In the genomic region with DNA sequence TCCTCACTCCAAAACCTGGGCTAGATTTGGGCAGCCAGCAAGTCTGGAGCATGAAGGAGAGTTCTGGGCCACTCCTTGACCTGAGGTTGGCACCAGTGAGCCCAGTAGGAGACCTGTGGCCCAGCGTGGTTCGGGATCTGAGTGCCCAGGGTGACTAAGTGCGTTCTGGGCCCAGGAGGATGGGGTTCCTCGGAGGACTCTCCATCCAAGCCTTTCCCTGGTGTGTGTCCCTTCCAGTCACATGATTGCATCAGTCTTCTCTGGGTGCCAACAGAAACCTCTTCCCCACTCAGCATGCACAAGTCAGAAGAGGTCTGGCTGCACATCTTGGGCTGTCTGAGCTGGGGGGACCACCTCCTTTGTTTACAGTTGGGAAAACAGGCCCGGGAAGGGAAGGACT, we compare ENCODE assay signal across 26 cellular contexts. TPM values are rescaled to one million over a fixed set of nuclear protein-coding genes. Genes with fewer than 3 reads are reported as not detected.
DNase-seq lines count a peak whose midpoint lies in the region; ATAC-seq, FAIRE-seq and TF ChIP-seq lines count a peak whose summit lies in the region.
"Had no signal": no experiment of that assay in that cellular context is flagged by ENCODE, and none has a peak within 500 bp of the region (broad histone marks: within the 10 kb centered on the region; RNA-seq: fewer than 3 reads in every experiment).

No MANE protein-coding gene starts in this region.

- no TSS peak for BruUV-seq in K562 (replicated peaks; lab: Mats Ljungman, UMichigan)

- H3K4me3 ChIP-seq in CD4-positive, CD25-positive, alpha-beta regulatory T cell (ENCODE audit: low read depth, low read length) = no peak overlapping the region
- H3K4me3 ChIP-seq in GM23248 (no peak overlapping the region), K562 (no peak overlapping the region)
- H3K4me3 ChIP-seq: esophagus squamous epithelium, skin epidermis had no signal

- H3K27ac ChIP-seq in CD4-positive, CD25-positive, alpha-beta regulatory T cell (ENCODE audit: insufficient read depth, low read length, poor library complexity, severe bottlenecking) = no peak overlapping the region
- H3K27ac ChIP-seq in GM23248 = peak overlapping the region; percentile 100
- H3K27ac ChIP-seq in K562 (ENCODE audit: extremely low read depth, low read depth, low read length) = no peak overlapping the region
- H3K27ac ChIP-seq: esophagus squamous epithelium, VCaP had no signal

- H3K79me2 ChIP-seq in GM23248 (ENCODE audit: insufficient read depth) (no peaks in the 10 kb centered on the region), K562 (ENCODE audit: control insufficient read depth, insufficient read depth, low read length) (no peaks in the 10 kb centered on the region)

- H3K4me1 ChIP-seq in CD4-positive, CD25-positive, alpha-beta regulatory T cell (ENCODE audit: control insufficient read depth, insufficient read depth, low read length, poor library complexity, severe bottlenecking) = peaks cover 42% of the 10 kb centered on the region
- H3K4me1 ChIP-seq in GM23248 (ENCODE audit: insufficient read depth) = peaks cover 55% of the 10 kb centered on the region
- H3K4me1 ChIP-seq in K562 (replicated peaks in 1 of 2; ENCODE audit: control insufficient read depth in 2 of 2, insufficient read depth in 2 of 2, low read length in 2 of 2) = peaks cover 8 to 11% of the 10 kb centered on the region in 2 experiments

- peaks cover 28% of the 10 kb centered on the region for H3K36me3 Mint-ChIP-seq in CD4-positive, CD25-positive, alpha-beta regulatory T cell
- peaks cover 8% of the 10 kb centered on the region for H3K36me3 Mint-ChIP-seq in natural killer cell

- POLR2A ChIA-PET in K562 (lab: Yijun Ruan, JAX) = interaction anchor here (0.6 to 4.2 kb wide), 4 partner anchors 9 to 524 kb away, joined by 3 to 24 read pairs (median 4); a partner anchor contains a TSS

- no peak overlapping the region for H3K4me3 Mint-ChIP-seq in CD4-positive, CD25-positive, alpha-beta regulatory T cell
- no peak overlapping the region for H3K4me3 Mint-ChIP-seq in natural killer cell
- H3K4me3 Mint-ChIP-seq: nephron had no signal

- peaks cover 53% of the 10 kb centered on the region for H3F3A ChIP-seq in GM23248 (ENCODE audit: insufficient read depth)

- H3K36me3 ChIP-seq in CD4-positive, CD25-positive, alpha-beta regulatory T cell (ENCODE audit: control insufficient read depth, insufficient read depth, low read length) = peaks cover 41% of the 10 kb centered on the region
- H3K36me3 ChIP-seq in GM23248 (ENCODE audit: low read depth) = peaks cover 29% of the 10 kb centered on the region; the same call in 1 of the 2 replicates
- peaks cover 66% of the 10 kb centered on the region; the same call in 2 of the 3 replicates for H3K36me3 ChIP-seq in K562 (ENCODE audit: control insufficient read depth, insufficient read depth, low read length)

- H3K27ac Mint-ChIP-seq in CD4-positive, CD25-positive, alpha-beta regulatory T cell = peak overlapping the region; percentile 69 to 90 (median 83)
- H3K27ac Mint-ChIP-seq in natural killer cell = peak overlapping the region; percentile 69 to 95
- H3K27ac Mint-ChIP-seq: nephron had no signal

- 8 to 17% methylated on average over 5 of the region's 5 CpGs for WGBS in GM23248 (ENCODE audit: low coverage in 1 of 2, low lambda C conversion rate in 2 of 2, missing lambda C conversion rate in 2 of 2), 2 experiments
- 78% methylated on average over 5 of the region's 5 CpGs for WGBS in K562 (ENCODE audit: insufficient coverage, low coverage, missing lambda C conversion rate)

- intact Hi-C loops in K562 (cut with micrococcal nuclease) (no loop called here), natural killer cell (cut with micrococcal nuclease) (loop anchor here (5.0 to 10.0 kb wide), 2 partner anchors 1127 to 1655 kb away; a partner anchor contains a TSS)

- FAIRE-seq in K562 (lab: Jason Lieb, UNC) = no peak
- FAIRE-seq: astrocyte, D721Med, GM18507 had no signal

- peak overlapping the region; percentile 0 for H3K4me2 ChIP-seq in GM23248 (ENCODE audit: unreplicated experiment)
- H3K4me2 ChIP-seq in K562 (ENCODE audit: insufficient read depth, low read length) = no peak overlapping the region

- CTCF ChIA-PET in K562 (lab: Yijun Ruan, JAX; ENCODE audit: low intra/inter-chr PET ratio) = no interaction called here

- H2AFZ ChIP-seq in GM23248 = no peak overlapping the region
- no peak overlapping the region for H2AFZ ChIP-seq in K562 (ENCODE audit: low read depth, low read length)

- TF ChIP-seq CTCF in K562 (IDR thresholded peaks at IDR 0.05 in 2 of 3, conservative IDR thresholded peaks at IDR 0.05 in 1 of 3; ENCODE audit: insufficient read depth in 2 of 3, low read depth in 1 of 3, low read length in 3 of 3) (no peak), natural killer cell (IDR thresholded peaks at IDR 0.05) (no peak)

- no peak for DNase-seq in CD4-positive, CD25-positive, alpha-beta regulatory T cell
- DNase-seq in GM23248 = peak; percentile 63
- DNase-seq in K562 (ENCODE audit: extremely low read depth in 1 of 4, low spot score in 3 of 4) = no peak
- DNase-seq in natural killer cell = no peak
- DNase-seq: activated CD4-positive, alpha-beta T cell treated with anti-CD3 and anti-CD28 coated beads, Interleukin-2, amount 50 U/mL, for 1 hour; activated gamma-delta T cell treated with Interleukin-2 at 50 U/mL for 16 hours; cerebellar nuclear complex; effector CD4-positive, alpha-beta T cell; esophagus squamous epithelium; KBM-7; mesendoderm; NCI-H1694; NCI-H774; SIG-M5; stimulated activated CD4-positive, alpha-beta T cell treated with anti-CD3 and anti-CD28 coated beads, Interleukin-2, amount 100 ng/mL, for 24 hours; stimulated activated naive CD4-positive, alpha-beta T cell; trophoblast cell had no signal

- in situ Hi-C loops in GM23248 (cut with MboI) = no loop called here
- in situ Hi-C loops in K562 (cut with MboI) = no loop called here

- no peak for TF ChIP-seq EP300 in K562 (IDR thresholded peaks at IDR 0.05; ENCODE audit: low read length)

- H4K20me1 ChIP-seq in GM23248 (ENCODE audit: insufficient read depth) = no peaks in the 10 kb centered on the region
- H4K20me1 ChIP-seq in K562 (replicated peaks; ENCODE audit: control insufficient read depth, insufficient read depth, low read length) = no peaks in the 10 kb centered on the region

- ATAC-seq in CD4-positive, CD25-positive, alpha-beta regulatory T cell (ENCODE audit: low read depth in 2 of 2) = no peak
- ATAC-seq in K562 (no peak), natural killer cell (no peak), HG02642 (IDR thresholded peaks at IDR 0.05; ENCODE audit: poor library complexity, unreplicated experiment) (no peak), GM21529 (IDR thresholded peaks at IDR 0.05; ENCODE audit: unreplicated experiment) (no peak), GM21723 (IDR thresholded peaks at IDR 0.05; ENCODE audit: unreplicated experiment) (no peak)

- H3K27me3 ChIP-seq in CD4-positive, CD25-positive, alpha-beta regulatory T cell (ENCODE audit: control insufficient read depth, insufficient read depth, low read length) = no peaks in the 10 kb centered on the region
- no peaks in the 10 kb centered on the region for H3K27me3 ChIP-seq in GM23248 (replicated peaks; ENCODE audit: insufficient read depth)
- H3K27me3 ChIP-seq in K562 (ENCODE audit: control insufficient read depth in 2 of 2, insufficient read depth in 2 of 2, low read length in 2 of 2) = no peaks in the 10 kb centered on the region
- H3K27me3 ChIP-seq: esophagus squamous epithelium had no signal

- no peaks in the 10 kb centered on the region for H3K27me3 Mint-ChIP-seq in CD4-positive, CD25-positive, alpha-beta regulatory T cell
- H3K27me3 Mint-ChIP-seq in natural killer cell (ENCODE audit: low read depth in 2 of 2) = no peaks in the 10 kb centered on the region

- no peaks in the 10 kb centered on the region for H3K9me3 Mint-ChIP-seq in CD4-positive, CD25-positive, alpha-beta regulatory T cell
- H3K9me3 Mint-ChIP-seq in natural killer cell = no peaks in the 10 kb centered on the region
- H3K9me3 Mint-ChIP-seq: nephron had no signal

- no peaks in the 10 kb centered on the region for H3K9me1 ChIP-seq in K562 (ENCODE audit: control insufficient read depth, insufficient read depth, low read length)

- no peaks in the 10 kb centered on the region for H3K9me3 ChIP-seq in CD4-positive, CD25-positive, alpha-beta regulatory T cell (ENCODE audit: control insufficient read depth in 2 of 2, low read length in 2 of 2)
- H3K9me3 ChIP-seq in GM23248 (ENCODE audit: low read depth) (no peaks in the 10 kb centered on the region), K562 (replicated peaks; ENCODE audit: control insufficient read depth, insufficient read depth, low read depth, low read length) (no peaks in the 10 kb centered on the region)
- H3K9me3 ChIP-seq: esophagus squamous epithelium had no signal

- H3K9me2 ChIP-seq in GM23248 (ENCODE audit: insufficient read depth) = no peaks in the 10 kb centered on the region

- no peak overlapping the region for H3K9ac ChIP-seq in GM23248
- H3K9ac ChIP-seq in K562 (ENCODE audit: insufficient read depth in 1 of 2, low read depth in 2 of 2, low read length in 2 of 2) = no peak overlapping the region

- peaks cover 16 to 46% (median 30%) of the 10 kb centered on the region in 4 donors for H3K4me1 Mint-ChIP-seq in CD4-positive, CD25-positive, alpha-beta regulatory T cell
- H3K4me1 Mint-ChIP-seq in natural killer cell = peaks cover 40 to 41% of the 10 kb centered on the region in 2 donors

- no peak for TF ChIP-seq POLR2A in K562 (conservative IDR thresholded peaks at IDR 0.05)

- TF ChIP-seq RAD21 in K562 (CRISPR knock-in tag; conservative IDR thresholded peaks at IDR 0.05 in 1 of 2, IDR thresholded peaks at IDR 0.05 in 1 of 2) = no peak

RNA-seq across cellular contexts. Expression of a gene that starts 14.9 kb away (rescaled TPM):
- total RNA-seq in CD4-positive, CD25-positive, alpha-beta regulatory T cell = 50.2 TPM
- polyA plus RNA-seq in CD4-positive, CD25-positive, alpha-beta regulatory T cell = 10 to 100 TPM; 73.7 to 81.0 (median 76.3) TPM
- total RNA-seq in GM23248 (2014; rRNA removed; shearing (Covaris generic)) = 166 and 203 TPM in 2 replicates
- polyA plus RNA-seq in GM23248 (2016; fragmentation: Nextera tagmentation; extraction: Ambion mirVana) (143 and 145 TPM in 2 replicates), K562 (2011; rRNA removed) (41.9 and 50.8 TPM in 2 replicates), K562 (2014; fragmentation: Illumina TruSeq; extraction: Trizol) (41.5 and 46.1 TPM in 2 replicates), K562 (2014; fragmentation: Nextera tagmentation; extraction: Ambion mirVana) (10 to 100 TPM; 16.7 to 29.4 TPM), K562 (2014; rRNA removed) (32.7 and 37.5 TPM in 2 replicates)
- total RNA-seq in K562 (2011; cell fraction: chromatin; rRNA removed; ENCODE audit: low replicate concordance) = 45.4 and 56.1 TPM in 2 replicates
- total RNA-seq in K562 (2011; cell fraction: nucleolus; rRNA removed) = 65.7 and 72.4 TPM in 2 replicates
- total RNA-seq in K562 (2011; cell fraction: nucleoplasm; rRNA removed) = 57.3 and 58.4 TPM in 2 replicates
- total RNA-seq in K562 (2014; rRNA removed) (35.0 and 49.2 TPM in 2 replicates), K562 (2014; rRNA removed; fragmentation: Illumina TruSeq; extraction: Trizol) (32.9 and 35.7 TPM in 2 replicates), K562 (2015; rRNA removed; fragmentation: Illumina TruSeq; extraction: Trizol) (41.1 and 42.9 TPM in 2 replicates), K562 (2021) (38.9 and 39.7 TPM in 2 replicates), natural killer cell (10 to 100 TPM; 49.5 to 61.1 (median 54.1) TPM)
- polyA plus RNA-seq in K562 (2011; cell fraction: cytosol; rRNA removed) = 46.0 and 54.1 TPM in 2 replicates
- 73.1 and 80.6 TPM in 2 replicates for polyA plus RNA-seq in K562 (2011; cell fraction: nucleus; rRNA removed)
- 32.9 and 33.9 TPM in 2 replicates for polyA plus RNA-seq in K562 (2012)
- polyA minus RNA-seq in K562 (2011; rRNA and poly(A)+ RNA removed) = 32.4 and 38.1 TPM in 2 replicates
- polyA minus RNA-seq in K562 (2011; cell fraction: cytosol; rRNA and poly(A)+ RNA removed) = 21.2 TPM in 2 replicates
- polyA minus RNA-seq in K562 (2011; cell fraction: nucleus; rRNA and poly(A)+ RNA removed) = 17.1 and 22.2 TPM in 2 replicates

RNA-seq across cellular contexts. Expression of a gene that starts 15.1 kb away (rescaled TPM):
- total RNA-seq in CD4-positive, CD25-positive, alpha-beta regulatory T cell = 3.6 TPM
- 10 to 100 TPM; 10.3 to 21.1 (median 16.5) TPM for polyA plus RNA-seq in CD4-positive, CD25-positive, alpha-beta regulatory T cell
- total RNA-seq in GM23248 (2014; rRNA removed; shearing (Covaris generic)) = 12.3 and 17.2 TPM in 2 replicates
- polyA plus RNA-seq in GM23248 (2016; fragmentation: Nextera tagmentation; extraction: Ambion mirVana) (15.1 and 15.4 TPM in 2 replicates), K562 (2011; rRNA removed) (46.2 and 68.4 TPM in 2 replicates), K562 (2014; fragmentation: Illumina TruSeq; extraction: Trizol) (89.0 and 105 TPM in 2 replicates), K562 (2014; fragmentation: Nextera tagmentation; extraction: Ambion mirVana) (100 to 1,000 TPM; 152 to 225 TPM), K562 (2014; rRNA removed) (81.3 and 81.7 TPM in 2 replicates)
- total RNA-seq in K562 (2011; cell fraction: chromatin; rRNA removed; ENCODE audit: low replicate concordance) = 8.4 and 13.9 TPM in 2 replicates
- total RNA-seq in K562 (2011; cell fraction: nucleolus; rRNA removed) = 7.5 and 9.3 TPM in 2 replicates
- 11.0 and 15.7 TPM in 2 replicates for total RNA-seq in K562 (2011; cell fraction: nucleoplasm; rRNA removed)
- total RNA-seq in K562 (2014; rRNA removed) (70.9 and 77.2 TPM in 2 replicates), K562 (2014; rRNA removed; fragmentation: Illumina TruSeq; extraction: Trizol) (70.9 and 79.2 TPM in 2 replicates), K562 (2015; rRNA removed; fragmentation: Illumina TruSeq; extraction: Trizol) (56.5 and 61.2 TPM in 2 replicates), K562 (2021) (53.5 and 55.4 TPM in 2 replicates), natural killer cell (1 to 10 TPM; 2.1 to 4.3 (median 3.4) TPM)
- polyA plus RNA-seq in K562 (2011; cell fraction: cytosol; rRNA removed) = 27.7 and 40.4 TPM in 2 replicates
- 15.4 and 19.6 TPM in 2 replicates for polyA plus RNA-seq in K562 (2011; cell fraction: nucleus; rRNA removed)
- 32.4 and 47.1 TPM in 2 replicates for polyA plus RNA-seq in K562 (2012)
- 48.2 and 54.4 TPM in 2 replicates for polyA minus RNA-seq in K562 (2011; rRNA and poly(A)+ RNA removed)
- polyA minus RNA-seq in K562 (2011; cell fraction: cytosol; rRNA and poly(A)+ RNA removed) = 19.5 and 24.8 TPM in 2 replicates
- 6.1 and 12.2 TPM in 2 replicates for polyA minus RNA-seq in K562 (2011; cell fraction: nucleus; rRNA and poly(A)+ RNA removed)

RNA-seq across cellular contexts. Expression of a gene that starts 38.6 kb away (rescaled TPM):
- 75.5 TPM for total RNA-seq in CD4-positive, CD25-positive, alpha-beta regulatory T cell
- polyA plus RNA-seq in CD4-positive, CD25-positive, alpha-beta regulatory T cell = 10 to 100 TPM; 31.3 to 42.7 (median 36.9) TPM
- total RNA-seq in GM23248 (2014; rRNA removed; shearing (Covaris generic)) = 62.1 and 76.4 TPM in 2 replicates
- polyA plus RNA-seq in GM23248 (2016; fragmentation: Nextera tagmentation; extraction: Ambion mirVana) = 42.4 and 44.1 TPM in 2 replicates
- 61.0 and 92.1 TPM in 2 replicates for total RNA-seq in K562 (2011; cell fraction: chromatin; rRNA removed; ENCODE audit: low replicate concordance)
- 32.5 and 33.7 TPM in 2 replicates for total RNA-seq in K562 (2011; cell fraction: nucleolus; rRNA removed)
- 45.0 and 59.2 TPM in 2 replicates for total RNA-seq in K562 (2011; cell fraction: nucleoplasm; rRNA removed)
- 51.8 and 54.1 TPM in 2 replicates for total RNA-seq in K562 (2014; rRNA removed)
- total RNA-seq in K562 (2014; rRNA removed; fragmentation: Illumina TruSeq; extraction: Trizol) = 41.2 and 49.8 TPM in 2 replicates
- total RNA-seq in K562 (2015; rRNA removed; fragmentation: Illumina TruSeq; extraction: Trizol) = 41.3 and 44.2 TPM in 2 replicates
- total RNA-seq in K562 (2021) = 44.5 and 54.0 TPM in 2 replicates
- 25.1 and 25.5 TPM in 2 replicates for polyA plus RNA-seq in K562 (2011; rRNA removed)
- 11.7 and 15.8 TPM in 2 replicates for polyA plus RNA-seq in K562 (2011; cell fraction: cytosol; rRNA removed)
- 76.2 and 81.9 TPM in 2 replicates for polyA plus RNA-seq in K562 (2011; cell fraction: nucleus; rRNA removed)
- 41.7 and 44.5 TPM in 2 replicates for polyA plus RNA-seq in K562 (2012)
- 54.4 and 54.7 TPM in 2 replicates for polyA plus RNA-seq in K562 (2014; fragmentation: Illumina TruSeq; extraction: Trizol)
- 1 to 10 TPM; 3.8 to 4.1 TPM for polyA plus RNA-seq in K562 (2014; fragmentation: Nextera tagmentation; extraction: Ambion mirVana)
- 33.8 and 42.4 TPM in 2 replicates for polyA plus RNA-seq in K562 (2014; rRNA removed)
- 30.9 and 32.3 TPM in 2 replicates for polyA minus RNA-seq in K562 (2011; rRNA and poly(A)+ RNA removed)
- 24.0 and 24.8 TPM in 2 replicates for polyA minus RNA-seq in K562 (2011; cell fraction: cytosol; rRNA and poly(A)+ RNA removed)
- polyA minus RNA-seq in K562 (2011; cell fraction: nucleus; rRNA and poly(A)+ RNA removed) = 34.9 and 53.4 TPM in 2 replicates
- 10 to 100 TPM; 45.5 to 62.1 (median 50.0) TPM for total RNA-seq in natural killer cell

RNA-seq across cellular contexts. Expression of a gene that starts 38.8 kb away (rescaled TPM):
- 6.6 TPM for total RNA-seq in CD4-positive, CD25-positive, alpha-beta regulatory T cell
- polyA plus RNA-seq in CD4-positive, CD25-positive, alpha-beta regulatory T cell = 10 to 100 TPM; 19.1 to 25.7 (median 22.9) TPM
- total RNA-seq in GM23248 (2014; rRNA removed; shearing (Covaris generic)) = 9.4 and 10.4 TPM in 2 replicates
- polyA plus RNA-seq in GM23248 (2016; fragmentation: Nextera tagmentation; extraction: Ambion mirVana) = 32.3 and 32.4 TPM in 2 replicates
- 11.3 and 17.2 TPM in 2 replicates for total RNA-seq in K562 (2011; cell fraction: chromatin; rRNA removed; ENCODE audit: low replicate concordance)
- 7.4 and 9.3 TPM in 2 replicates for total RNA-seq in K562 (2011; cell fraction: nucleolus; rRNA removed)
- 14.2 and 25.6 TPM in 2 replicates for total RNA-seq in K562 (2011; cell fraction: nucleoplasm; rRNA removed)
- 32.6 and 33.8 TPM in 2 replicates for total RNA-seq in K562 (2014; rRNA removed)
- total RNA-seq in K562 (2014; rRNA removed; fragmentation: Illumina TruSeq; extraction: Trizol) = 64.7 and 73.9 TPM in 2 replicates
- total RNA-seq in K562 (2015; rRNA removed; fragmentation: Illumina TruSeq; extraction: Trizol) = 54.4 and 61.2 TPM in 2 replicates
- 38.5 and 46.4 TPM in 2 replicates for total RNA-seq in K562 (2021)
- polyA plus RNA-seq in K562 (2011; rRNA removed) = 34.0 and 48.7 TPM in 2 replicates
- 3.6 and 12.9 TPM in 2 replicates for polyA plus RNA-seq in K562 (2011; cell fraction: cytosol; rRNA removed)
- 3.1 and 6.0 TPM in 2 replicates for polyA plus RNA-seq in K562 (2011; cell fraction: nucleus; rRNA removed)
- polyA plus RNA-seq in K562 (2012) = 31.9 and 61.8 TPM in 2 replicates
- 48.6 and 55.2 TPM in 2 replicates for polyA plus RNA-seq in K562 (2014; fragmentation: Illumina TruSeq; extraction: Trizol)
- polyA plus RNA-seq in K562 (2014; fragmentation: Nextera tagmentation; extraction: Ambion mirVana) = 100 to 1,000 TPM; 180 to 203 TPM
- polyA plus RNA-seq in K562 (2014; rRNA removed) = 61.6 and 75.1 TPM in 2 replicates
- 14.8 and 16.0 TPM in 2 replicates for polyA minus RNA-seq in K562 (2011; rRNA and poly(A)+ RNA removed)
- 4.3 and 6.0 TPM in 2 replicates for polyA minus RNA-seq in K562 (2011; cell fraction: cytosol; rRNA and poly(A)+ RNA removed)
- 5.5 and 7.6 TPM in 2 replicates for polyA minus RNA-seq in K562 (2011; cell fraction: nucleus; rRNA and poly(A)+ RNA removed)
- 1 to 10 TPM; 7.6 to 9.1 (median 8.9) TPM for total RNA-seq in natural killer cell
